Comparison of ENCODE assay signal across 8 cellular contexts in genomic region chr19:49470615-49470978, GRCh38. TPM values are rescaled to one million over a fixed set of nuclear protein-coding genes. Genes with fewer than 3 reads are reported as not detected.
DNase-seq lines count a peak whose midpoint lies in the region; ATAC-seq and TF ChIP-seq lines count a peak whose summit lies in the region.
"Had no signal": no experiment of that assay in that cellular context is flagged by ENCODE, and none has a peak within 500 bp of the region (broad histone marks: within the 10 kb centered on the region; RNA-seq: fewer than 3 reads in every experiment).

No MANE protein-coding gene starts in this region.

- DNase-seq in activated CD4-positive, alpha-beta T cell treated with anti-CD3 and anti-CD28 coated beads, Interleukin-2, amount 10 ng/mL, durations not matched to agents 7 days and 5 days: no peak
- DNase-seq in activated CD4-positive, alpha-beta T cell treated with anti-CD3 and anti-CD28 coated beads, Interleukin-2, amount 50 U/mL, for 1 hour: no peak
- DNase-seq in activated T-cell treated with anti-CD3 and anti-CD28 coated beads, Interleukin-2, amount 50 U/mL, for 4 hours: no peak
- DNase-seq in stimulated activated effector memory CD8-positive, alpha-beta T cell treated with anti-CD3 and anti-CD28 coated beads, Interleukin-12 subunit alpha, Interleukin-12 subunit beta, amount 100 ng/mL, for 72 hours (ENCODE audit: low spot score in 2 of 2): no peak
- DNase-seq in WTC11 (ENCODE audit: low spot score): no peak
- DNase-seq: DMS79, NCI-H1048 had no signal

- H3K27ac Mint-ChIP-seq in activated CD4-positive, alpha-beta T cell treated with anti-CD3 and anti-CD28 coated beads, Interleukin-2, amount 10 ng/mL, durations not matched to agents 7 days and 5 days: peak overlapping the region; percentile 99
- H3K27ac Mint-ChIP-seq in stimulated activated effector memory CD8-positive, alpha-beta T cell treated with anti-CD3 and anti-CD28 coated beads, Interleukin-12 subunit alpha, Interleukin-12 subunit beta, amount 100 ng/mL, for 72 hours: peak overlapping the region; percentile 91
- H3K27ac Mint-ChIP-seq in WTC11: no peak overlapping the region

- ATAC-seq in activated T-cell treated with anti-CD3 and anti-CD28 coated beads, Interleukin-2, amount 50 U/mL, for 4 hours: no peak
- ATAC-seq in stimulated activated effector memory CD8-positive, alpha-beta T cell treated with anti-CD3 and anti-CD28 coated beads, Interleukin-12 subunit alpha, Interleukin-12 subunit beta, amount 100 ng/mL, for 72 hours: no peak
- ATAC-seq in HG03469 (IDR thresholded peaks at IDR 0.05; ENCODE audit: unreplicated experiment) (no peak), WTC11 (no peak)

- H3K27me3 Mint-ChIP-seq in activated CD4-positive, alpha-beta T cell treated with anti-CD3 and anti-CD28 coated beads, Interleukin-2, amount 10 ng/mL, durations not matched to agents 7 days and 5 days: no peaks in the 10 kb centered on the region
- no peaks in the 10 kb centered on the region for H3K27me3 Mint-ChIP-seq in activated T-cell treated with anti-CD3 and anti-CD28 coated beads, Interleukin-2, amount 50 U/mL, for 4 hours (ENCODE audit: low read depth)
- H3K27me3 Mint-ChIP-seq in WTC11 (ENCODE audit: low read depth): peaks cover 12% of the 10 kb centered on the region

- TF ChIP-seq CTCF in WTC11 (IDR thresholded peaks at IDR 0.05): no peak

- CTCF ChIA-PET in activated CD4-positive, alpha-beta T cell treated with anti-CD3 and anti-CD28 coated beads, Interleukin-2, amount 10 ng/mL, durations not matched to agents 7 days and 5 days (lab: Charles Lee): interaction anchor here (0.6 to 2.1 kb wide), 27 partner anchors 9 to 331 kb away, joined by 3 to 17 read pairs (median 4); partner anchors contain the start of genes ALDH16A1, PIH1D1, PRMT1 and RPS11
- CTCF ChIA-PET in WTC11 (lab: Charles Lee): interaction anchor here (0.6 to 2.0 kb wide), 4 partner anchors 14 to 79 kb away, joined by 3 to 6 read pairs (median 3); partner anchors contain the start of gene ALDH16A1

- peaks cover 27% of the 10 kb centered on the region for H3K36me3 Mint-ChIP-seq in activated CD4-positive, alpha-beta T cell treated with anti-CD3 and anti-CD28 coated beads, Interleukin-2, amount 10 ng/mL, durations not matched to agents 7 days and 5 days (ENCODE audit: low read depth)
- H3K36me3 Mint-ChIP-seq in activated T-cell treated with anti-CD3 and anti-CD28 coated beads, Interleukin-2, amount 50 U/mL, for 4 hours (ENCODE audit: insufficient read depth): peaks cover 3% of the 10 kb centered on the region
- peaks cover 38% of the 10 kb centered on the region for H3K36me3 Mint-ChIP-seq in stimulated activated effector memory CD8-positive, alpha-beta T cell treated with anti-CD3 and anti-CD28 coated beads, Interleukin-12 subunit alpha, Interleukin-12 subunit beta, amount 100 ng/mL, for 72 hours
- H3K36me3 Mint-ChIP-seq in WTC11: peaks cover 2% of the 10 kb centered on the region; the same call in 1 of the 2 replicates

- H3K9me3 Mint-ChIP-seq in activated CD4-positive, alpha-beta T cell treated with anti-CD3 and anti-CD28 coated beads, Interleukin-2, amount 10 ng/mL, durations not matched to agents 7 days and 5 days: no peaks in the 10 kb centered on the region
- H3K9me3 Mint-ChIP-seq in activated T-cell treated with anti-CD3 and anti-CD28 coated beads, Interleukin-2, amount 50 U/mL, for 4 hours: no peaks in the 10 kb centered on the region
- no peaks in the 10 kb centered on the region for H3K9me3 Mint-ChIP-seq in stimulated activated effector memory CD8-positive, alpha-beta T cell treated with anti-CD3 and anti-CD28 coated beads, Interleukin-12 subunit alpha, Interleukin-12 subunit beta, amount 100 ng/mL, for 72 hours
- H3K9me3 Mint-ChIP-seq in WTC11: no peaks in the 10 kb centered on the region

- peak overlapping the region; percentile 51 for H3K4me3 Mint-ChIP-seq in activated CD4-positive, alpha-beta T cell treated with anti-CD3 and anti-CD28 coated beads, Interleukin-2, amount 10 ng/mL, durations not matched to agents 7 days and 5 days
- H3K4me3 Mint-ChIP-seq in activated T-cell treated with anti-CD3 and anti-CD28 coated beads, Interleukin-2, amount 50 U/mL, for 4 hours: peak overlapping the region; percentile 31
- H3K4me3 Mint-ChIP-seq in stimulated activated effector memory CD8-positive, alpha-beta T cell treated with anti-CD3 and anti-CD28 coated beads, Interleukin-12 subunit alpha, Interleukin-12 subunit beta, amount 100 ng/mL, for 72 hours: peak overlapping the region; percentile 72
- no peak overlapping the region for H3K4me3 Mint-ChIP-seq in WTC11

- H3K4me1 Mint-ChIP-seq in activated CD4-positive, alpha-beta T cell treated with anti-CD3 and anti-CD28 coated beads, Interleukin-2, amount 10 ng/mL, durations not matched to agents 7 days and 5 days: peaks cover 58% of the 10 kb centered on the region
- H3K4me1 Mint-ChIP-seq in activated T-cell treated with anti-CD3 and anti-CD28 coated beads, Interleukin-2, amount 50 U/mL, for 4 hours (ENCODE audit: low read depth): peaks cover 51% of the 10 kb centered on the region
- H3K4me1 Mint-ChIP-seq in stimulated activated effector memory CD8-positive, alpha-beta T cell treated with anti-CD3 and anti-CD28 coated beads, Interleukin-12 subunit alpha, Interleukin-12 subunit beta, amount 100 ng/mL, for 72 hours: peaks cover 58% of the 10 kb centered on the region
- H3K4me1 Mint-ChIP-seq in WTC11: peaks cover 7% of the 10 kb centered on the region

- POLR2A ChIA-PET in activated CD4-positive, alpha-beta T cell treated with anti-CD3 and anti-CD28 coated beads, Interleukin-2, amount 10 ng/mL, durations not matched to agents 7 days and 5 days (lab: Charles Lee): no interaction called here
- POLR2A ChIA-PET in WTC11 (lab: Charles Lee): no interaction called here

TF ChIP-seq in WTC11, 78 proteins besides CTCF, POLR2A, EP300 and RAD21:
- TF ChIP-seq GTF2I (CRISPR knock-in tag; conservative IDR thresholded peaks at IDR 0.05): no peak

RNA-seq across cellular contexts. Expression of gene FLT3LG, which starts 3.4 kb away (rescaled TPM):
- 100 to 1,000 TPM; 348 to 355 TPM for total RNA-seq in activated CD4-positive, alpha-beta T cell treated with anti-CD3 and anti-CD28 coated beads, Interleukin-2, amount 10 ng/mL, durations not matched to agents 7 days and 5 days
- 10 to 100 TPM; 52.3 to 64.8 (median 56.9) TPM for total RNA-seq in activated T-cell treated with anti-CD3 and anti-CD28 coated beads, Interleukin-2, amount 50 U/mL, for 4 hours
- 2.9 to 5.3 TPM (median 3.6 TPM) in 3 replicates for total RNA-seq in WTC11 (2021)

RNA-seq across cellular contexts. Expression of gene RPL13A, which starts 16.8 kb away (rescaled TPM):
- total RNA-seq in activated CD4-positive, alpha-beta T cell treated with anti-CD3 and anti-CD28 coated beads, Interleukin-2, amount 10 ng/mL, durations not matched to agents 7 days and 5 days: 1,000 to 10,000 TPM; 2,327 to 2,349 TPM
- 1,000 to 10,000 TPM; 4,599 to 4,940 (median 4,852) TPM for total RNA-seq in activated T-cell treated with anti-CD3 and anti-CD28 coated beads, Interleukin-2, amount 50 U/mL, for 4 hours
- total RNA-seq in WTC11 (2021): 3,861 to 4,362 TPM (median 4,362 TPM) in 3 replicates

RNA-seq across cellular contexts. Expression of gene ALDH16A1, which starts 17.6 kb away (rescaled TPM):
- 10 to 100 TPM; 49.2 to 60.4 TPM for total RNA-seq in activated CD4-positive, alpha-beta T cell treated with anti-CD3 and anti-CD28 coated beads, Interleukin-2, amount 10 ng/mL, durations not matched to agents 7 days and 5 days
- 10 to 100 TPM; 35.4 to 42.9 (median 35.8) TPM for total RNA-seq in activated T-cell treated with anti-CD3 and anti-CD28 coated beads, Interleukin-2, amount 50 U/mL, for 4 hours
- total RNA-seq in WTC11 (2021): 44.3 to 53.6 TPM (median 52.6 TPM) in 3 replicates

RNA-seq across cellular contexts. Expression of gene PIH1D1, which starts 19.0 kb away (rescaled TPM):
- total RNA-seq in activated CD4-positive, alpha-beta T cell treated with anti-CD3 and anti-CD28 coated beads, Interleukin-2, amount 10 ng/mL, durations not matched to agents 7 days and 5 days: 100 to 1,000 TPM; 146 to 176 TPM
- 100 to 1,000 TPM in 2 of 3 donors, 10 to 100 TPM in 1; 95.0 to 105 (median 105) TPM for total RNA-seq in activated T-cell treated with anti-CD3 and anti-CD28 coated beads, Interleukin-2, amount 50 U/mL, for 4 hours
- 153 to 170 TPM (median 156 TPM) in 3 replicates for total RNA-seq in WTC11 (2021)

RNA-seq across cellular contexts. Expression of gene RPS11, which starts 25.6 kb away (rescaled TPM):
- total RNA-seq in activated CD4-positive, alpha-beta T cell treated with anti-CD3 and anti-CD28 coated beads, Interleukin-2, amount 10 ng/mL, durations not matched to agents 7 days and 5 days: 1,000 to 10,000 TPM; 1,996 to 2,084 TPM
- total RNA-seq in activated T-cell treated with anti-CD3 and anti-CD28 coated beads, Interleukin-2, amount 50 U/mL, for 4 hours: 1,000 to 10,000 TPM; 2,890 to 3,149 (median 2,904) TPM
- 2,299 to 2,683 TPM (median 2,679 TPM) in 3 replicates for total RNA-seq in WTC11 (2021)
